ENCODE assay signal across 8 cellular contexts in the genomic region with DNA sequence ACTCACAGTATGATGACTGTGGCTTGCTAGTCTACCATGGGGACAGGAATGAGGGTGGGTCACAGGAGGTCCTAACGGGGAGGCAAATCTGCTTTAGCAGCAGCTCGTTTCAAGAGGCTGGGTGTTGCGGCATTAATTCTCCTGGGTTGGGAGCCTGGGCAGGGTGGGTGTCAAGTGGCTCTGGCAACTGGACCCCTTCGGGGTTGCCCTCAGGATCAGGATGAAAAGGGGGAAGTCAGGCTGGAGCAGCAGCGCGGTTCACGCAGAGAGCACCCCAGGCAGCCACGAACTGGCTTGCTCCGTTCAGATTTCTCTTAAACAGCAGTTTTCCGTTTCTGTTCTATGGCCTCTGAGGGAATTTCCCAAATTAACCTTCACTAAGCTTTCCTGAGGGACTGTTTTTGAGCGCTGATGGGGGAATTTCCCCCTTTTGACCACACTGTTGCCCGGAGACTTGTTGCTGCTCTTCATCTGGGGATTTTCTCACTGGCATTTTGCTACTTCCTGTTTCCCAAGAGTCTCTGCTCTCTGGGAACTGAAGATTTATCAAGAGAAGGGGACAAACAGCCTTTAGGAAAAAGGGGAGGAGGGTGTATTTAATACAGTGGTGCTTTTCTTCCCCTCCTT. TPM values are rescaled to one million over a fixed set of nuclear protein-coding genes. Genes with fewer than 3 reads are reported as not detected.
DNase-seq lines count a peak whose midpoint lies in the region; ATAC-seq and TF ChIP-seq lines count a peak whose summit lies in the region.

No MANE protein-coding gene starts in this region.

- H3K4me1 ChIP-seq in Caco-2, result peaks cover 29% of the 10 kb centered on the region
- H3K4me1 ChIP-seq in urinary bladder (ENCODE audit: insufficient read depth), result peaks cover 4% of the 10 kb centered on the region

- H3K9me3 Mint-ChIP-seq in Caco-2 (ENCODE audit: unreplicated experiment) (no peaks in the 10 kb centered on the region), nephron progenitor cell (peaks cover 4% of the 10 kb centered on the region)

- no peaks in the 10 kb centered on the region for H3K27me3 Mint-ChIP-seq in Caco-2 (ENCODE audit: insufficient read depth, unreplicated experiment)
- peaks cover 3% of the 10 kb centered on the region for H3K27me3 Mint-ChIP-seq in nephron progenitor cell (ENCODE audit: low read depth, poor library complexity)

- no peak for TF ChIP-seq CTCF in Caco-2 (IDR thresholded peaks at IDR 0.05; ENCODE audit: insufficient read depth in 1 of 2, low read depth in 1 of 2, low read length in 1 of 2, severe bottlenecking in 1 of 2, unreplicated experiment in 1 of 2)
- TF ChIP-seq CTCF in nephron progenitor cell (IDR thresholded peaks at IDR 0.05), result no peak

- CTCF ChIA-PET in Caco-2 (lab: Charles Lee), result interaction anchor here (0.6 to 0.9 kb wide), 2 partner anchors 27 to 51 kb away, joined by 3 to 6 read pairs; no protein-coding TSS in a partner anchor

- POLR2A ChIA-PET in Caco-2 (lab: Charles Lee), result no interaction called here

- DNase-seq in Caco-2, result peak in 1 of 2 experiments; percentile 65
- DNase-seq in activated CD8-positive, alpha-beta memory T cell treated with anti-CD3 and anti-CD28 coated beads for 24 hours, result peak; percentile 73
- DNase-seq in nephron progenitor cell, result no peak
- DNase-seq in KG1 (lab: John Stamatoyannopoulos, UW), result no peak

- 11% methylated on average over 12 of the region's 12 CpGs for WGBS in urinary bladder

- H3K4me3 ChIP-seq in Caco-2 (ENCODE audit: low read depth, low read length) (no peak overlapping the region), urinary bladder (ENCODE audit: low read depth, low read length) (no peak overlapping the region)

- ATAC-seq in GM19467 (IDR thresholded peaks at IDR 0.05; ENCODE audit: unreplicated experiment) (peak; percentile 47), HG03565 (IDR thresholded peaks at IDR 0.05; ENCODE audit: unreplicated experiment) (peak; percentile 58), esophagus mucosa (peak; percentile 92)

- H3K4me3 Mint-ChIP-seq in Caco-2 (ENCODE audit: unreplicated experiment) (peak overlapping the region; percentile 22), nephron progenitor cell (peak overlapping the region; percentile 23)

- H3K4me1 Mint-ChIP-seq in Caco-2 (ENCODE audit: low read depth, unreplicated experiment), result peaks cover 29% of the 10 kb centered on the region
- H3K4me1 Mint-ChIP-seq in nephron progenitor cell, result peaks cover 44% of the 10 kb centered on the region

- no TSS peak for BruUV-seq in Caco-2 (replicated peaks; lab: Mats Ljungman, UMichigan)

- no peaks in the 10 kb centered on the region for H3K36me3 ChIP-seq in Caco-2 (ENCODE audit: control insufficient read depth, insufficient read depth, low read length)
- no peaks in the 10 kb centered on the region for H3K36me3 ChIP-seq in urinary bladder (ENCODE audit: insufficient read depth)

- peaks cover 6% of the 10 kb centered on the region for H3K36me3 Mint-ChIP-seq in Caco-2 (ENCODE audit: insufficient read depth, unreplicated experiment)
- no peaks in the 10 kb centered on the region for H3K36me3 Mint-ChIP-seq in nephron progenitor cell (ENCODE audit: low read depth)

- peak overlapping the region; percentile 97 for H3K27ac ChIP-seq in urinary bladder (ENCODE audit: low read depth)

- intact Hi-C loops in Caco-2 (cut with micrococcal nuclease; ENCODE audit: unreplicated experiment), result no loop called here

- H3K27ac Mint-ChIP-seq in Caco-2 (ENCODE audit: unreplicated experiment), result peak overlapping the region; percentile 88
- peak overlapping the region; percentile 98 for H3K27ac Mint-ChIP-seq in nephron progenitor cell

- no peaks in the 10 kb centered on the region for H3K27me3 ChIP-seq in Caco-2 (replicated peaks; ENCODE audit: control insufficient read depth, insufficient read depth, low read length)

- no peaks in the 10 kb centered on the region for H3K9me3 ChIP-seq in Caco-2

RNA-seq across cellular contexts. Expression of a gene that starts 59.9 kb away (rescaled TPM):
- 64.1 and 69.2 TPM in 2 replicates for total RNA-seq in Caco-2 (2022)
- total RNA-seq in esophagus mucosa, result 55.0 TPM
- 43.4 TPM for total RNA-seq in urinary bladder
- polyA plus RNA-seq in urinary bladder, result 15.4 TPM
